Comparison of ENCODE assay signal across 12 cellular contexts in the genomic region with DNA sequence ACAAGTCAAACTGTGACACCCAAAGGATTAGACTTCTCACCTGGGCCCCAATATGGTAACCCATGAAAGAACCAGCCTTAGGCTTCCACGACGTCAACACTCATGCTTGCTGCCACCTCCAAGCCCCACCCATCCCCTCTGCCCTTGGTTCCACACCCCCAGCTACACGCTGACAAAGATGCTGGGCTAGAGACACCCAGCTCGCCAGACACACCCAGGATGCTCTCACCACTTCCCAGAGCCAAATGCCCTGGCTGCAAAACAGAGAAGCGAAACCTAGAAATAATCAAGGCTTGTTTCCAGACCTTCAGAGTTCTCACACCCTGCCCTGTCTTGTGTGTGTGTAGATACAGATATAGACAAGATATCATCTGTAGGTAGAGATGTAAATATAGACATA. TPM values are rescaled to one million over a fixed set of nuclear protein-coding genes. Genes with fewer than 3 reads are reported as not detected.
A peak's percentile ranks its signal among the peaks of the same experiment; 100 is the strongest.
DNase-seq lines count a peak whose midpoint lies in the region; ATAC-seq and TF ChIP-seq lines count a peak whose summit lies in the region.
"Had no signal": no experiment of that assay in that cellular context is flagged by ENCODE, and none has a peak within 500 bp of the region (broad histone marks: within the 10 kb centered on the region; RNA-seq: fewer than 3 reads in every experiment).

No MANE protein-coding gene starts in this region.

- H3F3A ChIP-seq in GM23248 (ENCODE audit: insufficient read depth) = no peaks in the 10 kb centered on the region

- no peaks in the 10 kb centered on the region for H4K20me1 ChIP-seq in GM23248 (ENCODE audit: insufficient read depth)

- no peaks in the 10 kb centered on the region for H3K79me2 ChIP-seq in GM23248 (ENCODE audit: insufficient read depth)

- peaks cover 8 to 25% (median 12%) of the 10 kb centered on the region in 4 donors for H3K4me1 Mint-ChIP-seq in CD4-positive, alpha-beta memory T cell
- H3K4me1 Mint-ChIP-seq in activated CD4-positive, alpha-beta T cell treated with anti-CD3 and anti-CD28 coated beads, Interleukin-2, amount 10 ng/mL, durations not matched to agents 7 days and 5 days = peaks cover 48% of the 10 kb centered on the region

- peak; percentile 23 for ATAC-seq in left lung
- no peak for ATAC-seq in GM18870 (IDR thresholded peaks at IDR 0.05; ENCODE audit: unreplicated experiment)

- H3K4me2 ChIP-seq in GM23248 (ENCODE audit: unreplicated experiment) = no peak overlapping the region
- H3K4me2 ChIP-seq: KMS-11 had no signal

- peaks cover 0 to 2% (median 0%) of the 10 kb centered on the region in 8 donors for H3K9me3 Mint-ChIP-seq in CD4-positive, alpha-beta memory T cell
- peaks cover 10% of the 10 kb centered on the region for H3K9me3 Mint-ChIP-seq in activated CD4-positive, alpha-beta T cell treated with anti-CD3 and anti-CD28 coated beads, Interleukin-2, amount 10 ng/mL, durations not matched to agents 7 days and 5 days

- TF ChIP-seq CTCF in left lung (IDR thresholded peaks at IDR 0.05) = no peak

- peak overlapping the region; percentile 81 to 96 (median 89) for H3K27ac Mint-ChIP-seq in CD4-positive, alpha-beta memory T cell
- H3K27ac Mint-ChIP-seq in activated CD4-positive, alpha-beta T cell treated with anti-CD3 and anti-CD28 coated beads, Interleukin-2, amount 10 ng/mL, durations not matched to agents 7 days and 5 days = peak overlapping the region; percentile 95

- no peaks in the 10 kb centered on the region for H3K9me3 ChIP-seq in CD4-positive, alpha-beta memory T cell (ENCODE audit: control insufficient read depth in 1 of 2, low read length in 2 of 2)
- H3K9me3 ChIP-seq in GM23248 (ENCODE audit: low read depth) (no peaks in the 10 kb centered on the region), left lung (peaks cover 0 to 4% of the 10 kb centered on the region in 2 donors)

- no peaks in the 10 kb centered on the region for H3K27me3 ChIP-seq in CD4-positive, alpha-beta memory T cell (ENCODE audit: insufficient read depth, low read length)
- H3K27me3 ChIP-seq in GM23248 (replicated peaks; ENCODE audit: insufficient read depth) (no peaks in the 10 kb centered on the region), left lung (no peaks in the 10 kb centered on the region)

- CTCF ChIA-PET in CD4-positive, alpha-beta memory T cell (lab: Charles Lee; ENCODE audit: partially characterized antibody) = interaction anchor here (0.6 to 1.2 kb wide), 2 partner anchors 30 to 112 kb away, joined by 3 to 4 read pairs; no protein-coding TSS in a partner anchor
- CTCF ChIA-PET in activated CD4-positive, alpha-beta T cell treated with anti-CD3 and anti-CD28 coated beads, Interleukin-2, amount 10 ng/mL, durations not matched to agents 7 days and 5 days (lab: Charles Lee) = no interaction called here

- no peak overlapping the region for H3K4me3 ChIP-seq in CD4-positive, alpha-beta memory T cell (ENCODE audit: low read length in 2 of 2)
- H3K4me3 ChIP-seq in GM23248 = no peak overlapping the region
- no peak overlapping the region for H3K4me3 ChIP-seq in left lung

- H3K27ac ChIP-seq in CD4-positive, alpha-beta memory T cell (ENCODE audit: low read depth, low read length) = peak overlapping the region; percentile 39
- H3K27ac ChIP-seq in GM23248 (no peak overlapping the region), left lung (no peak overlapping the region)
- H3K27ac ChIP-seq: KMS-11 had no signal

- H3K36me3 ChIP-seq in CD4-positive, alpha-beta memory T cell (ENCODE audit: insufficient read depth, low read length) = no peaks in the 10 kb centered on the region
- no peaks in the 10 kb centered on the region for H3K36me3 ChIP-seq in GM23248 (ENCODE audit: low read depth)
- no peaks in the 10 kb centered on the region for H3K36me3 ChIP-seq in left lung

- H3K9me2 ChIP-seq in GM23248 (ENCODE audit: insufficient read depth) = no peaks in the 10 kb centered on the region

- H3K4me1 ChIP-seq in CD4-positive, alpha-beta memory T cell (ENCODE audit: insufficient read depth, low read length) = peaks cover 11% of the 10 kb centered on the region
- H3K4me1 ChIP-seq in GM23248 (ENCODE audit: insufficient read depth) (no peaks in the 10 kb centered on the region), left lung (no peaks in the 10 kb centered on the region)

- WGBS in GM23248 (ENCODE audit: low coverage in 1 of 2, low lambda C conversion rate in 2 of 2, missing lambda C conversion rate in 2 of 2), 2 experiments = 8 to 16% methylated on average over 5 of the region's 5 CpGs

- no peak overlapping the region for H2AFZ ChIP-seq in GM23248

- intact Hi-C loops in CD4-positive, alpha-beta memory T cell (cut with micrococcal nuclease) = no loop called here
- intact Hi-C loops in left lung (cut with DNase I) = no loop called here

- no peaks in the 10 kb centered on the region for H3K27me3 Mint-ChIP-seq in CD4-positive, alpha-beta memory T cell
- peaks cover 3% of the 10 kb centered on the region for H3K27me3 Mint-ChIP-seq in activated CD4-positive, alpha-beta T cell treated with anti-CD3 and anti-CD28 coated beads, Interleukin-2, amount 10 ng/mL, durations not matched to agents 7 days and 5 days

- POLR2A ChIA-PET in CD4-positive, alpha-beta memory T cell (lab: Charles Lee; ENCODE audit: partially characterized antibody) = interaction anchor here (0.6 to 1.2 kb wide), 2 partner anchors 26 to 28 kb away, joined by 3 to 4 read pairs; partner anchors contain the start of gene ADCY9
- POLR2A ChIA-PET in activated CD4-positive, alpha-beta T cell treated with anti-CD3 and anti-CD28 coated beads, Interleukin-2, amount 10 ng/mL, durations not matched to agents 7 days and 5 days (lab: Charles Lee) = no interaction called here

- DNase-seq in CD4-positive, alpha-beta memory T cell = peak; percentile 66 to 88 (median 79)
- DNase-seq in GM23248 (peak; percentile 37), left lung (no peak), NCI-H1048 (lab: John Stamatoyannopoulos, UW) (no peak), KG1 (lab: John Stamatoyannopoulos, UW) (no peak), HuH-7.5 (ENCODE audit: low spot score) (no peak)
- peak; percentile 87 for DNase-seq in activated CD4-positive, alpha-beta T cell treated with anti-CD3 and anti-CD28 coated beads, Interleukin-2, amount 10 ng/mL, durations not matched to agents 7 days and 5 days
- DNase-seq: Calu3, NCI-H2171 treated with DMSO at 0.1 percent for 48 hours had no signal

- H3K4me3 Mint-ChIP-seq in CD4-positive, alpha-beta memory T cell = peak overlapping the region in 4 of 8 donors; percentile 3 to 72 (median 38)
- peak overlapping the region; percentile 27 for H3K4me3 Mint-ChIP-seq in activated CD4-positive, alpha-beta T cell treated with anti-CD3 and anti-CD28 coated beads, Interleukin-2, amount 10 ng/mL, durations not matched to agents 7 days and 5 days
- H3K4me3 Mint-ChIP-seq: neural crest cell had no signal

- in situ Hi-C loops in GM23248 (cut with MboI) = no loop called here

- H3K9ac ChIP-seq in GM23248 = no peak overlapping the region
- H3K9ac ChIP-seq: KMS-11 had no signal

- no peaks in the 10 kb centered on the region for H3K36me3 Mint-ChIP-seq in CD4-positive, alpha-beta memory T cell
- H3K36me3 Mint-ChIP-seq in activated CD4-positive, alpha-beta T cell treated with anti-CD3 and anti-CD28 coated beads, Interleukin-2, amount 10 ng/mL, durations not matched to agents 7 days and 5 days (ENCODE audit: low read depth) = peaks cover 16% of the 10 kb centered on the region

RNA-seq across cellular contexts. Expression of gene ADCY9, which starts 26.0 kb away (rescaled TPM):
- 1 to 10 TPM; 7.8 to 8.1 TPM for total RNA-seq in CD4-positive, alpha-beta memory T cell
- 1 to 10 TPM in 1 of 2 donors, under 1 TPM in 1; 0.26 to 1.3 TPM for polyA plus RNA-seq in CD4-positive, alpha-beta memory T cell
- 21.9 and 32.5 TPM in 2 replicates for total RNA-seq in GM23248 (2014; rRNA removed; shearing (Covaris generic))
- polyA plus RNA-seq in GM23248 (2016; fragmentation: Nextera tagmentation; extraction: Ambion mirVana) = 1.9 and 2.1 TPM in 2 replicates
- 10 to 100 TPM; 10.4 to 12.4 TPM for total RNA-seq in activated CD4-positive, alpha-beta T cell treated with anti-CD3 and anti-CD28 coated beads, Interleukin-2, amount 10 ng/mL, durations not matched to agents 7 days and 5 days
- 10 to 100 TPM; 39.7 to 61.1 TPM for total RNA-seq in left lung

Comparison
In these comparisons a context has a peak if more than half of its experiments do, and no peak if none do; other contexts are left out.
1. DNase-seq: peak in CD4-positive, alpha-beta memory T cell (5 of 5), GM23248 (single experiment) and activated CD4-positive, alpha-beta T cell treated with anti-CD3 and anti-CD28 coated beads, Interleukin-2, amount 10 ng/mL, durations not matched to agents 7 days and 5 days (single experiment); none in left lung (0 of 2), NCI-H1048 (single experiment), KG1 (single experiment) and HuH-7.5 (single experiment).